26 cellular contexts compared by ENCODE assay signal in genomic region chr2:192044496-192044895, GRCh38.
"Had no signal": no experiment of that assay in that cellular context is flagged by ENCODE, and none has a peak within 500 bp of the region (broad histone marks: within the 10 kb centered on the region; RNA-seq: fewer than 3 reads in every experiment).

No MANE protein-coding gene starts in this region.

- H3K27me3 Mint-ChIP-seq: activated naive CD4-positive, alpha-beta T cell treated with anti-CD3 and anti-CD28 coated beads, Interleukin-2, amount 10 ng/mL, durations not matched to agents 7 days and 5 days; activated T-cell treated with anti-CD3 and anti-CD28 coated beads, Interleukin-2, amount 50 U/mL, for 24 hours; dendritic cell treated with granulocyte-macrophage colony-stimulating factor and Interleukin-4, amounts not matched to agents 40 ng/mL and 50 ng/mL, for 4 days; stimulated activated naive B cell treated with anti-CD40 and anti-IgM and Interleukin-4, amounts not matched to agents 10 μg/mL and 1 μg/mL and 100 μg/mL, for 72 hours had no signal

- H3K9me3 Mint-ChIP-seq: activated CD4-positive, alpha-beta memory T cell treated with anti-CD3 and anti-CD28 coated beads, Interleukin-2, amount 10 ng/mL, durations not matched to agents 7 days and 5 days; activated CD4-positive, alpha-beta T cell treated with anti-CD3 and anti-CD28 coated beads, Interleukin-2, amount 10 ng/mL, durations not matched to agents 24 days and 14 days; activated naive CD4-positive, alpha-beta T cell treated with anti-CD3 and anti-CD28 coated beads, Interleukin-2, amount 10 ng/mL, durations not matched to agents 7 days and 5 days; activated T-cell treated with anti-CD3 and anti-CD28 coated beads, Interleukin-2, amount 50 U/mL, for 24 hours; dendritic cell treated with granulocyte-macrophage colony-stimulating factor and Interleukin-4, amounts not matched to agents 40 ng/mL and 50 ng/mL, for 4 days; immature natural killer cell; naive thymus-derived CD4-positive, alpha-beta T cell; stimulated activated naive B cell treated with anti-CD40 and anti-IgM and Interleukin-4, amounts not matched to agents 10 μg/mL and 1 μg/mL and 100 μg/mL, for 72 hours had no signal

- H3K36me3 ChIP-seq: gastrocnemius medialis, pancreas, prostate gland, stomach, thyroid gland, upper lobe of left lung, vagina had no signal

- H3K4me3 Mint-ChIP-seq: activated CD4-positive, alpha-beta memory T cell treated with anti-CD3 and anti-CD28 coated beads, Interleukin-2, amount 10 ng/mL, durations not matched to agents 7 days and 5 days; activated CD4-positive, alpha-beta T cell treated with anti-CD3 and anti-CD28 coated beads, Interleukin-2, amount 10 ng/mL, durations not matched to agents 24 days and 14 days; activated naive CD4-positive, alpha-beta T cell treated with anti-CD3 and anti-CD28 coated beads, Interleukin-2, amount 10 ng/mL, durations not matched to agents 7 days and 5 days; activated T-cell treated with anti-CD3 and anti-CD28 coated beads, Interleukin-2, amount 50 U/mL, for 24 hours; dendritic cell treated with granulocyte-macrophage colony-stimulating factor and Interleukin-4, amounts not matched to agents 40 ng/mL and 50 ng/mL, for 4 days; immature natural killer cell; naive thymus-derived CD4-positive, alpha-beta T cell; stimulated activated naive B cell treated with anti-CD40 and anti-IgM and Interleukin-4, amounts not matched to agents 10 μg/mL and 1 μg/mL and 100 μg/mL, for 72 hours had no signal

- H3K9me3 ChIP-seq: gastrocnemius medialis, pancreas, prostate gland, stomach, thyroid gland, upper lobe of left lung, vagina had no signal

- H3K27ac ChIP-seq: gastrocnemius medialis, hepatocyte, pancreas, prostate gland, stomach, thyroid gland, upper lobe of left lung, vagina had no signal

- H3K4me1 Mint-ChIP-seq: activated CD4-positive, alpha-beta memory T cell treated with anti-CD3 and anti-CD28 coated beads, Interleukin-2, amount 10 ng/mL, durations not matched to agents 7 days and 5 days; activated CD4-positive, alpha-beta T cell treated with anti-CD3 and anti-CD28 coated beads, Interleukin-2, amount 10 ng/mL, durations not matched to agents 24 days and 14 days; activated naive CD4-positive, alpha-beta T cell treated with anti-CD3 and anti-CD28 coated beads, Interleukin-2, amount 10 ng/mL, durations not matched to agents 7 days and 5 days; immature natural killer cell; naive thymus-derived CD4-positive, alpha-beta T cell; stimulated activated naive B cell treated with anti-CD40 and anti-IgM and Interleukin-4, amounts not matched to agents 10 μg/mL and 1 μg/mL and 100 μg/mL, for 72 hours had no signal

- H3K79me2 ChIP-seq: hepatocyte had no signal

- H3K27me3 ChIP-seq: gastrocnemius medialis, hepatocyte, pancreas, stomach, thyroid gland, upper lobe of left lung, vagina had no signal

- H3K36me3 Mint-ChIP-seq: activated naive CD4-positive, alpha-beta T cell treated with anti-CD3 and anti-CD28 coated beads, Interleukin-2, amount 10 ng/mL, durations not matched to agents 7 days and 5 days; immature natural killer cell; naive thymus-derived CD4-positive, alpha-beta T cell; stimulated activated naive B cell treated with anti-CD40 and anti-IgM and Interleukin-4, amounts not matched to agents 10 μg/mL and 1 μg/mL and 100 μg/mL, for 72 hours had no signal

- H3K4me1 ChIP-seq: gastrocnemius medialis, pancreas, prostate gland, stomach, thyroid gland, upper lobe of left lung, vagina had no signal

- H3K27ac Mint-ChIP-seq: activated CD4-positive, alpha-beta memory T cell treated with anti-CD3 and anti-CD28 coated beads, Interleukin-2, amount 10 ng/mL, durations not matched to agents 7 days and 5 days; activated CD4-positive, alpha-beta T cell treated with anti-CD3 and anti-CD28 coated beads, Interleukin-2, amount 10 ng/mL, durations not matched to agents 24 days and 14 days; activated naive CD4-positive, alpha-beta T cell treated with anti-CD3 and anti-CD28 coated beads, Interleukin-2, amount 10 ng/mL, durations not matched to agents 7 days and 5 days; activated T-cell treated with anti-CD3 and anti-CD28 coated beads, Interleukin-2, amount 50 U/mL, for 24 hours; dendritic cell treated with granulocyte-macrophage colony-stimulating factor and Interleukin-4, amounts not matched to agents 40 ng/mL and 50 ng/mL, for 4 days; immature natural killer cell; naive thymus-derived CD4-positive, alpha-beta T cell; stimulated activated naive B cell treated with anti-CD40 and anti-IgM and Interleukin-4, amounts not matched to agents 10 μg/mL and 1 μg/mL and 100 μg/mL, for 72 hours had no signal

- H3K4me3 ChIP-seq: gastrocnemius medialis, hepatocyte, pancreas, prostate gland, stomach, thyroid gland, upper lobe of left lung, vagina had no signal

- H2AFZ ChIP-seq: hepatocyte had no signal

- H3K4me2 ChIP-seq: hepatocyte had no signal

- DNase-seq: activated CD4-positive, alpha-beta memory T cell treated with anti-CD3 and anti-CD28 coated beads, Interleukin-2, amount 10 ng/mL, durations not matched to agents 7 days and 5 days; activated CD4-positive, alpha-beta T cell treated with anti-CD3 and anti-CD28 coated beads, Interleukin-2, amount 10 ng/mL, durations not matched to agents 24 days and 14 days; activated CD4-positive, CD25-positive, alpha-beta regulatory T cell treated with anti-CD3 and anti-CD28 coated beads, Interleukin-2, amount 50 U/mL, for 72 hours; activated CD8-positive, alpha-beta memory T cell treated with anti-CD3 and anti-CD28 coated beads, Interleukin-2, amount 50 U/mL, for 48 hours; activated gamma-delta T cell; activated naive CD4-positive, alpha-beta T cell treated with anti-CD3 and anti-CD28 coated beads, Interleukin-2, amount 10 ng/mL, durations not matched to agents 7 days and 5 days; activated T-cell treated with anti-CD3 and anti-CD28 coated beads, Interleukin-2, amount 50 U/mL, for 24 hours; amniotic stem cell; central memory CD4-positive, alpha-beta T cell; gastrocnemius medialis; immature natural killer cell; kidney; midbrain; naive thymus-derived CD4-positive, alpha-beta T cell; nucleus accumbens; pancreas; stimulated activated CD4-positive, alpha-beta T cell treated with anti-CD3 and anti-CD28 coated beads, Interleukin-15, amount 100 ng/mL, for 24 hours; stimulated activated CD4-positive, alpha-beta T cell treated with anti-CD3 and anti-CD28 coated beads, Interleukin-2, amount 100 ng/mL, for 24 hours; stimulated activated naive B cell treated with anti-CD40 and anti-IgM and Interleukin-4, amounts not matched to agents 10 μg/mL and 1 μg/mL and 100 μg/mL, for 72 hours; stomach; thyroid gland; upper lobe of left lung had no signal
